Comparison of ENCODE assay signal across 19 cellular contexts in the genomic region with DNA sequence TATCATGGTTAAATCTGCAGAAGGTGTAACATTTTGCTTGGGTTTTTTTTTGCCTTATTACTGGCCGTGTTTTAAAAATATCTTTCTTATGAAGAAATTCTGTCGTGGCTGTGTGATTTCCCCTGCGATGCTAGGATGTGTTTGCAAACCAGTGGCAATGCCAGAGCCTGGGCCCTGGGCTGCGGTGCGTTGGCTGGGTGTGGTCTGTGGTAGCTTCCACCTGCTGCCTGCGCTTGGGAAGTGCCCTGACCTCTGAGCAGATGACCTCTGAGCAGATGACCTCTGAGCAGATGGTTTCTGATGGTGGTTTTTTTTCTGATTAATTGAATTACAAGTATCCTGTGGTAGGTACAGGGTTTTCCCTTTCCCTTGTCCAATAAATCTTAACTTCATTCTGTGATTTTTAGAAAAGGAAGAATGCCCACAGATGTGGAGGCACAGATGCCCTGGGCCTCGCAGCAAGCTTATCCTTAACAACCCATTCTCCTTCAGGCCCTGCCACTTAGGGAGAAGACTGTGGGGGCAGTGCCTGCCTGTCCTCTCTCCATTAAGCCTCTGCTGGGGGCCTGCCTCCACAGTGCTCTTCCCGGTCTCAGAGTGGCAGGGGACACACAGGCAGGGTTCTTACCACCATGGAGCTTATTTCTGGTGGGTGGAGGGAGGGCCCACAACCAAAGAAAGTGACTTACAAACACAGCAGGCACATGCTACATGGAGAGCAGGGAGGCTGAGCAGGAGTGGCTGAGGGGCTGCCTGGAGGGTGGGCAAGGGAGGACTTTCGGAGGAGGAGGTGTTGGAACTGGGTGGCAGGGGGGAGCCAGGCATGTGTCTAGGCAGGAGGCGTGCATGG.
"Had no signal": no experiment of that assay in that cellular context is flagged by ENCODE, and none has a peak within 500 bp of the region (broad histone marks: within the 10 kb centered on the region; RNA-seq: fewer than 3 reads in every experiment).

No MANE protein-coding gene starts in this region.

- H3K9me3 ChIP-seq: adrenal gland, gastrocnemius medialis, heart left ventricle, left lung, ovary, right lobe of liver had no signal

- H3K9me3 Mint-ChIP-seq: activated naive CD4-positive, alpha-beta T cell treated with anti-CD3 and anti-CD28 coated beads, Interleukin-2, amount 50 U/mL, for 72 hours; mesothelial cell of epicardium; stimulated activated effector memory CD8-positive, alpha-beta T cell treated with anti-CD3 and anti-CD28 coated beads, Interleukin-12 subunit alpha, Interleukin-12 subunit beta, amount 100 ng/mL, for 72 hours; T-cell had no signal

- H3K4me2 ChIP-seq: smooth muscle cell had no signal

- H3K4me3 Mint-ChIP-seq: mesothelial cell of epicardium; stimulated activated effector memory CD8-positive, alpha-beta T cell treated with anti-CD3 and anti-CD28 coated beads, Interleukin-12 subunit alpha, Interleukin-12 subunit beta, amount 100 ng/mL, for 72 hours; T-cell had no signal

- H3K27ac Mint-ChIP-seq: mesothelial cell of epicardium; stimulated activated effector memory CD8-positive, alpha-beta T cell treated with anti-CD3 and anti-CD28 coated beads, Interleukin-12 subunit alpha, Interleukin-12 subunit beta, amount 100 ng/mL, for 72 hours; T-cell had no signal

- DNase-seq: activated CD8-positive, alpha-beta memory T cell treated with anti-CD3 and anti-CD28 coated beads for 24 hours; activated CD8-positive, alpha-beta memory T cell treated with anti-CD3 and anti-CD28 coated beads, Interleukin-2, amount 50 U/mL, for 48 hours; activated gamma-delta T cell; adrenal gland; cerebellar nuclear complex; cortex of kidney; gastrocnemius medialis; left lung; ovary; right lobe of liver; stimulated activated CD4-positive, alpha-beta T cell treated with anti-CD3 and anti-CD28 coated beads, Interleukin-4, amount 100 ng/mL, for 24 hours; T-cell; T-helper 9 cell had no signal

- ATAC-seq: activated CD4-positive, CD25-positive, alpha-beta regulatory T cell treated with anti-CD3 and anti-CD28 coated beads, Interleukin-2, amount 50 U/mL, for 24 hours; activated naive CD4-positive, alpha-beta T cell treated with anti-CD3 and anti-CD28 coated beads, Interleukin-2, amount 50 U/mL, for 72 hours; gastrocnemius medialis; left lung; T-cell had no signal

- H3K36me3 Mint-ChIP-seq: activated naive CD4-positive, alpha-beta T cell treated with anti-CD3 and anti-CD28 coated beads, Interleukin-2, amount 50 U/mL, for 72 hours; mesothelial cell of epicardium; stimulated activated effector memory CD8-positive, alpha-beta T cell treated with anti-CD3 and anti-CD28 coated beads, Interleukin-12 subunit alpha, Interleukin-12 subunit beta, amount 100 ng/mL, for 72 hours; T-cell had no signal

- H3K36me3 ChIP-seq: adrenal gland, gastrocnemius medialis, heart left ventricle, left lung, ovary, right lobe of liver had no signal

- H3K4me1 Mint-ChIP-seq: T-cell had no signal

- H3K4me1 ChIP-seq: adrenal gland, gastrocnemius medialis, left lung, right lobe of liver had no signal

- H3K4me3 ChIP-seq: adrenal gland, gastrocnemius medialis, left lung, ovary, right lobe of liver, smooth muscle cell had no signal

- H3K27ac ChIP-seq: adrenal gland, gastrocnemius medialis, left lung, ovary, right lobe of liver had no signal

- H3K27me3 ChIP-seq: adrenal gland, gastrocnemius medialis, heart left ventricle, left lung, ovary, right lobe of liver had no signal
